In the genomic region with DNA sequence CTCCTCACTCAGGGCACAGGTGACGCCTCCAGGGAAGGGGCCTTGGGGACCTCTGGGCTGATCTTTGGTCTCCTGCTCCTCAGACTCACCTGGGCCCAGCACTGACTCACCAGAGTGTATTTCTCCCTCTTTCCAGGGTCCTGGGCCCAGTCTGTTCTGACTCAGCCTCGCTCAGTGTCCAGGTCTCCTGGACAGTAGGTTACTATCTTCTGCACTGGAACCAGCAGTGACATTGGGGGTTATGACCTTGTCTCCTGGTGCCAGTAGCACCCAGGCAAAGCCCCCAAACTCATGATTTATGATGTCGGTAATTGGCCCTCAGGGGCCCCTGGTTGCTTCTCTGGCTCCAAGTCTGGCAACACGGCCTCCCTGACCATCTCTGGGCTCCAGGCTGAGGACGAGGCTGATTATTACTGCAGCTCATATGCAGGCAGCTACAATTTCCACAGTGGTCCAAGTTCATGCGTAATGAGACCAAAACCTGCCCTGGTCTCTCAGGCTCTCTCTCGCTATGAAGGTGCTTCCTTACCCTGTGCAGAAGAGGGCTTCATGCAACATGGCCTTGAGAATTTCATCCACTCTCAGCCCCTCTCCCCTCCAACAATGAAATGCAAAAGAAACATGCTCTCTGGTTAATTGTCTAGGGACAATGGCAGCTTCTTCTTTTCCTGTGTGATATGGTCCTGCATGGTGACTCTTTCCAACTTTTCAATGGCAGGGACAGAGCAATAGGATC, we compare ENCODE assay signal across 11 cellular contexts. TPM values are rescaled to one million over a fixed set of nuclear protein-coding genes. Genes with fewer than 3 reads are reported as not detected.
"Had no signal": no experiment of that assay in that cellular context is flagged by ENCODE, and none has a peak within 500 bp of the region (broad histone marks: within the 10 kb centered on the region; RNA-seq: fewer than 3 reads in every experiment).

No MANE protein-coding gene starts in this region.

- H3K4me1 ChIP-seq: HAP-1 had no signal

- H3K4me3 ChIP-seq: GM23248, HAP-1 had no signal

- H3K4me3 Mint-ChIP-seq: HFFc6 had no signal

- H3K9ac ChIP-seq: GM23248, KMS-11 had no signal

- H3K9me3 Mint-ChIP-seq: HFFc6 had no signal

- DNase-seq: GM23248, GOT3, H7, HFFc6, IMR-90, KBM-7 had no signal

- H3K9me3 ChIP-seq: HAP-1 had no signal

- ATAC-seq: HCT116 had no signal

- H3K27ac ChIP-seq: GM23248, KMS-11 had no signal

- H3K4me2 ChIP-seq: KMS-11 had no signal

- H2AFZ ChIP-seq: GM23248 had no signal

- H3K27ac Mint-ChIP-seq: HFFc6 had no signal

- FAIRE-seq: HTR-8/SVneo had no signal

- H3K36me3 ChIP-seq: HAP-1 had no signal

RNA-seq across cellular contexts. Expression of a gene that starts 21.0 kb away (rescaled TPM):
- total RNA-seq: GM23248, H7, HFFc6, HT-29, IMR-90 had no signal
- polyA plus RNA-seq: GM23248, IMR-90 had no signal

RNA-seq across cellular contexts. Expression of a gene that starts 60.0 kb away (rescaled TPM):
- total RNA-seq: GM23248, HT-29, IMR-90 had no signal
- polyA plus RNA-seq: GM23248, IMR-90 had no signal
